In genomic region chr2:237495521-237496117, GRCh38 we compare ENCODE assay signal across 14 cellular contexts. TPM values are rescaled to one million over a fixed set of nuclear protein-coding genes. Genes with fewer than 3 reads are reported as not detected.
"Had no signal": no experiment of that assay in that cellular context is flagged by ENCODE, and none has a peak within 500 bp of the region (broad histone marks: within the 10 kb centered on the region; RNA-seq: fewer than 3 reads in every experiment).

No MANE protein-coding gene starts in this region.

- H3K27ac ChIP-seq: esophagus muscularis mucosa, pancreas, transverse colon had no signal

- H3K27me3 ChIP-seq: pancreas, transverse colon had no signal

- ATAC-seq: activated CD4-positive, CD25-positive, alpha-beta regulatory T cell treated with anti-CD3 and anti-CD28 coated beads, Interleukin-2, amount 50 U/mL, for 24 hours; activated T-cell treated with anti-CD3 and anti-CD28 coated beads, Interleukin-2, amount 50 U/mL, for 4 hours; left cardiac atrium; mucosa of descending colon; T-helper 17 cell had no signal

- H3K27ac Mint-ChIP-seq: activated naive CD8-positive, alpha-beta T cell treated with anti-CD3 and anti-CD28 coated beads for 36 hours; immature natural killer cell; nephron; T-helper 17 cell had no signal

- H3K4me3 ChIP-seq: esophagus muscularis mucosa, mucosa of descending colon, pancreas, transverse colon had no signal

- H3K4me1 Mint-ChIP-seq: immature natural killer cell had no signal

- H3K36me3 Mint-ChIP-seq: activated naive CD8-positive, alpha-beta T cell treated with anti-CD3 and anti-CD28 coated beads for 36 hours; immature natural killer cell had no signal

- H3K4me3 Mint-ChIP-seq: activated naive CD8-positive, alpha-beta T cell treated with anti-CD3 and anti-CD28 coated beads for 36 hours; activated T-cell treated with anti-CD3 and anti-CD28 coated beads, Interleukin-2, amount 50 U/mL, for 4 hours; immature natural killer cell; nephron; T-helper 17 cell had no signal

- H3K4me1 ChIP-seq: esophagus muscularis mucosa, pancreas had no signal

- H3K9me3 ChIP-seq: pancreas had no signal

- H3K36me3 ChIP-seq: pancreas, transverse colon had no signal

- DNase-seq: activated CD4-positive, alpha-beta T cell treated with anti-CD3 and anti-CD28 coated beads, Interleukin-2, amount 50 U/mL, for 48 hours; activated gamma-delta T cell treated with Interleukin-2 at 50 U/mL for 16 hours; activated naive CD8-positive, alpha-beta T cell treated with anti-CD3 and anti-CD28 coated beads for 36 hours; activated T-cell treated with anti-CD3 and anti-CD28 coated beads, Interleukin-2, amount 50 U/mL, for 4 hours; immature natural killer cell; left cardiac atrium; mucosa of descending colon; pancreas; T-helper 17 cell; transverse colon had no signal

RNA-seq across cellular contexts. Expression of gene MLPH, which starts 8.6 kb away (rescaled TPM):
- total RNA-seq: activated naive CD8-positive, alpha-beta T cell treated with anti-CD3 and anti-CD28 coated beads for 36 hours; skeletal muscle tissue; T-helper 17 cell had no signal
